ENCODE assay signal across 15 cellular contexts in the genomic region with DNA sequence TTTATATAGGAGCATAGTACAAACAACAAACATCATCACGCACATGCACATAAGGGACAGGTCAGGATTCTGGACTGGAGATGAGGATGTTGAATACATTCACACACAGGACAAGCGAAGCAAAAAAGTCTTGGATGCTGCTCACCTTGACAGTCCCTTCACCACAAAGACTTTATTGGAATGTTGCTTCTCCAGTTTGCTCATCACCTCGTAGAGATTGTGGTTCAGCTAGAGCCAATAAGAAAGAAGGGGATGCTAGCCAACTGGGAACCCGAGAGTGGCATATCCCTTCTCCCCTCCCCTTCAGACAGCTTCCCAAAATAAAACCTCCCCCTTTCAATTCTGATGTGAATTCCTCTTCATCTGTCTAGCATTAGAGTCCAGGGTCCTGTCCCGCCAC. TPM values are rescaled to one million over a fixed set of nuclear protein-coding genes. Genes with fewer than 3 reads are reported as not detected.
DNase-seq lines count a peak whose midpoint lies in the region; ATAC-seq and TF ChIP-seq lines count a peak whose summit lies in the region.
"Had no signal": no experiment of that assay in that cellular context is flagged by ENCODE, and none has a peak within 500 bp of the region (broad histone marks: within the 10 kb centered on the region; RNA-seq: fewer than 3 reads in every experiment).

No MANE protein-coding gene starts in this region.

- peak; percentile 53 for DNase-seq in mammary epithelial cell
- DNase-seq in MCF 10A (ENCODE audit: unreplicated experiment): no peak
- DNase-seq in PC-3: peak; percentile 68
- peak; percentile 40 for DNase-seq in epithelial cell of prostate (ENCODE audit: low read depth, low spot score)
- no peak for DNase-seq in stimulated activated CD4-positive, alpha-beta T cell treated with anti-CD3 and anti-CD28 coated beads, Interleukin-2, amount 100 ng/mL, for 48 hours
- no peak for DNase-seq in AML-193 (lab: John Stamatoyannopoulos, UW)
- DNase-seq in NCI-H226: no peak
- DNase-seq: BE2C, DMS53, GM23248, H7, IMR-90 had no signal

- H3K79me2 ChIP-seq in mammary epithelial cell (ENCODE audit: insufficient read depth, low read length) (no peaks in the 10 kb centered on the region), PC-3 (ENCODE audit: low read length) (no peaks in the 10 kb centered on the region)

- dilution Hi-C loops in mammary epithelial cell (cut with HindIII; ENCODE audit: low sequenced_read_pairs): no loop called here

- 50% methylated on average over 5 of the region's 5 CpGs for WGBS in mammary epithelial cell (ENCODE audit: low coverage, missing lambda C conversion rate)

- no TSS peak for BruUV-seq in mammary epithelial cell (replicated peaks; lab: Mats Ljungman, UMichigan)
- no TSS peak for BruUV-seq in MCF 10A (replicated peaks; lab: Mats Ljungman, UMichigan)
- no TSS peak for BruUV-seq in PC-3 (replicated peaks; lab: Mats Ljungman, UMichigan)

- CTCF ChIA-PET in mammary epithelial cell (lab: Charles Lee; ENCODE audit: low non-redundant PET) (no interaction called here), MCF 10A (lab: Yijun Ruan, JAX) (interaction anchor here (1.2 kb wide), 1 partner anchor 14 kb away, joined by 3 read pairs; no protein-coding TSS in a partner anchor), PC-3 (lab: Charles Lee) (no interaction called here)

- H3K27ac ChIP-seq in mammary epithelial cell (ENCODE audit: insufficient read depth, low read depth, low read length) (no peak overlapping the region), PC-3 (ENCODE audit: low read length) (no peak overlapping the region), epithelial cell of prostate (no peak overlapping the region)
- H3K27ac ChIP-seq: C4-2B, GM23248, HL-60 had no signal

- no peaks in the 10 kb centered on the region for H3K27me3 Mint-ChIP-seq in MCF 10A (ENCODE audit: insufficient read depth, unreplicated experiment)

- H4K20me1 ChIP-seq in mammary epithelial cell (ENCODE audit: insufficient read depth, low read length) (no peaks in the 10 kb centered on the region), PC-3 (ENCODE audit: low read length) (no peaks in the 10 kb centered on the region)

- H3K27me3 ChIP-seq in mammary epithelial cell (ENCODE audit: insufficient read depth, low read length) (no peaks in the 10 kb centered on the region), PC-3 (ENCODE audit: low read length) (no peaks in the 10 kb centered on the region)
- H3K27me3 ChIP-seq: BE2C had no signal

- H2AFZ ChIP-seq in mammary epithelial cell (ENCODE audit: low read depth, low read length): peak overlapping the region; percentile 22
- no peak overlapping the region for H2AFZ ChIP-seq in PC-3 (ENCODE audit: low read length)
- H2AFZ ChIP-seq: GM23248 had no signal

- H3K4me1 ChIP-seq in mammary epithelial cell (ENCODE audit: insufficient read depth, low read length) (no peaks in the 10 kb centered on the region), PC-3 (ENCODE audit: insufficient read depth, low read length) (no peaks in the 10 kb centered on the region)
- H3K4me1 ChIP-seq: BE2C had no signal

- no peaks in the 10 kb centered on the region for H3K4me1 Mint-ChIP-seq in MCF 10A (ENCODE audit: insufficient read depth, unreplicated experiment)

- H3K36me3 Mint-ChIP-seq in MCF 10A (ENCODE audit: insufficient read depth, unreplicated experiment): no peaks in the 10 kb centered on the region

- in situ Hi-C loops in mammary epithelial cell (cut with MboI; ENCODE audit: low sequenced_read_pairs in 2 of 2): no loop called here

- intact Hi-C loops in mammary epithelial cell (cut with micrococcal nuclease) (no loop called here), MCF 10A (cut with micrococcal nuclease) (no loop called here), PC-3 (cut with micrococcal nuclease) (no loop called here)

- no peak for ATAC-seq in PC-3
- ATAC-seq: GM12878 had no signal

- H3K9me3 ChIP-seq in mammary epithelial cell (replicated peaks; ENCODE audit: insufficient read depth, low read length) (no peaks in the 10 kb centered on the region), PC-3 (ENCODE audit: low read length) (no peaks in the 10 kb centered on the region)
- H3K9me3 ChIP-seq: BE2C had no signal

- H3K27ac Mint-ChIP-seq in MCF 10A (ENCODE audit: low read depth, unreplicated experiment): no peak overlapping the region

- no peak overlapping the region for H3K4me3 Mint-ChIP-seq in MCF 10A (ENCODE audit: unreplicated experiment)

- H3K9ac ChIP-seq in mammary epithelial cell (ENCODE audit: insufficient read depth, low read length) (no peak overlapping the region), PC-3 (ENCODE audit: low read length) (no peak overlapping the region)
- H3K9ac ChIP-seq: GM23248 had no signal

- TF ChIP-seq CTCF in mammary epithelial cell (conservative IDR thresholded peaks at IDR 0.05 in 1 of 2, IDR thresholded peaks at IDR 0.05 in 1 of 2; ENCODE audit: extremely low read depth in 1 of 2, insufficient read depth in 1 of 2, low read depth in 1 of 2, low read length in 2 of 2): no peak
- TF ChIP-seq CTCF in MCF 10A (IDR thresholded peaks at IDR 0.05; ENCODE audit: unreplicated experiment): no peak
- TF ChIP-seq CTCF in PC-3 (conservative IDR thresholded peaks at IDR 0.05; ENCODE audit: low read depth, low read length): no peak

- H3F3A ChIP-seq in PC-3 (ENCODE audit: low read length, unreplicated experiment): no peaks in the 10 kb centered on the region

- no peak overlapping the region for H3K4me3 ChIP-seq in mammary epithelial cell (replicated peaks in 1 of 3; ENCODE audit: insufficient read depth in 1 of 3, low read depth in 2 of 3, low read length in 3 of 3)
- no peak overlapping the region for H3K4me3 ChIP-seq in PC-3 (ENCODE audit: low read length)
- H3K4me3 ChIP-seq: GM12878, GM23248 had no signal

- no peak overlapping the region for H3K4me2 ChIP-seq in mammary epithelial cell (ENCODE audit: insufficient read depth, low read depth, low read length)
- no peak overlapping the region for H3K4me2 ChIP-seq in PC-3 (ENCODE audit: low read length)

- no peaks in the 10 kb centered on the region for H3K36me3 ChIP-seq in mammary epithelial cell (ENCODE audit: insufficient read depth, low read length)
- H3K36me3 ChIP-seq in PC-3 (ENCODE audit: low read depth, low read length): no peaks in the 10 kb centered on the region
- H3K36me3 ChIP-seq: BE2C had no signal

- no peaks in the 10 kb centered on the region for H3K9me2 ChIP-seq in PC-3 (replicated peaks; ENCODE audit: low read length)

- H3K9me3 Mint-ChIP-seq in MCF 10A (ENCODE audit: unreplicated experiment): no peaks in the 10 kb centered on the region

- POLR2A ChIA-PET in MCF 10A (lab: Yijun Ruan, JAX) (no interaction called here), PC-3 (lab: Charles Lee; ENCODE audit: unreplicated experiment) (no interaction called here)

RNA-seq across cellular contexts. Expression of gene SMAGP, which starts 25.4 kb away (rescaled TPM):
- total RNA-seq in mammary epithelial cell (10 to 100 TPM; 21.2 to 34.3 TPM), MCF 10A (2022) (17.4 and 19.0 TPM in 2 replicates), PC-3 (2014; rRNA removed) (55.3 and 62.5 TPM in 2 replicates)
- 47.6 TPM for polyA plus RNA-seq in mammary epithelial cell
- 35.5 TPM for polyA minus RNA-seq in mammary epithelial cell

RNA-seq across cellular contexts. Expression of gene BIN2, which starts 28.3 kb away (rescaled TPM):
- total RNA-seq in mammary epithelial cell (not detected), MCF 10A (2022) (not detected in 2 replicates), PC-3 (2014; rRNA removed) (not detected in 2 replicates)
- not detected for polyA plus RNA-seq in mammary epithelial cell
- not detected for polyA minus RNA-seq in mammary epithelial cell
- total RNA-seq: GM23248, IMR-90 had no signal
- polyA plus RNA-seq: GM23248, IMR-90 had no signal

RNA-seq across cellular contexts. Expression of gene CELA1, which starts 50.8 kb away (rescaled TPM):
- total RNA-seq in mammary epithelial cell: not detected
- not detected for polyA plus RNA-seq in mammary epithelial cell
- polyA minus RNA-seq in mammary epithelial cell: not detected
- not detected in 2 replicates for total RNA-seq in MCF 10A (2022)
- total RNA-seq in PC-3 (2014; rRNA removed): not detected in 2 replicates
- total RNA-seq: GM12878, GM23248, H7, IMR-90 had no signal
- polyA plus RNA-seq: GM12878, GM23248, IMR-90 had no signal

RNA-seq across cellular contexts. Expression of gene DAZAP2, which starts 57.0 kb away (rescaled TPM):
- total RNA-seq in mammary epithelial cell (100 to 1,000 TPM in 1 of 2 donors, 10 to 100 TPM in 1; 90.7 to 138 TPM), MCF 10A (2022) (74.2 and 93.2 TPM in 2 replicates), PC-3 (2014; rRNA removed) (56.1 and 57.4 TPM in 2 replicates)
- polyA plus RNA-seq in mammary epithelial cell: 267 TPM
- 125 TPM for polyA minus RNA-seq in mammary epithelial cell

Comparison
In these comparisons a context has a peak if more than half of its experiments do, and no peak if none do; other contexts are left out.
1. DNase-seq: peak in mammary epithelial cell (single experiment), PC-3 (single experiment) and epithelial cell of prostate (single experiment); none in MCF 10A (single experiment), stimulated activated CD4-positive, alpha-beta T cell treated with anti-CD3 and anti-CD28 coated beads, Interleukin-2, amount 100 ng/mL, for 48 hours (0 of 2), AML-193 (0 of 2) and NCI-H226 (single experiment).